In the genomic region with DNA sequence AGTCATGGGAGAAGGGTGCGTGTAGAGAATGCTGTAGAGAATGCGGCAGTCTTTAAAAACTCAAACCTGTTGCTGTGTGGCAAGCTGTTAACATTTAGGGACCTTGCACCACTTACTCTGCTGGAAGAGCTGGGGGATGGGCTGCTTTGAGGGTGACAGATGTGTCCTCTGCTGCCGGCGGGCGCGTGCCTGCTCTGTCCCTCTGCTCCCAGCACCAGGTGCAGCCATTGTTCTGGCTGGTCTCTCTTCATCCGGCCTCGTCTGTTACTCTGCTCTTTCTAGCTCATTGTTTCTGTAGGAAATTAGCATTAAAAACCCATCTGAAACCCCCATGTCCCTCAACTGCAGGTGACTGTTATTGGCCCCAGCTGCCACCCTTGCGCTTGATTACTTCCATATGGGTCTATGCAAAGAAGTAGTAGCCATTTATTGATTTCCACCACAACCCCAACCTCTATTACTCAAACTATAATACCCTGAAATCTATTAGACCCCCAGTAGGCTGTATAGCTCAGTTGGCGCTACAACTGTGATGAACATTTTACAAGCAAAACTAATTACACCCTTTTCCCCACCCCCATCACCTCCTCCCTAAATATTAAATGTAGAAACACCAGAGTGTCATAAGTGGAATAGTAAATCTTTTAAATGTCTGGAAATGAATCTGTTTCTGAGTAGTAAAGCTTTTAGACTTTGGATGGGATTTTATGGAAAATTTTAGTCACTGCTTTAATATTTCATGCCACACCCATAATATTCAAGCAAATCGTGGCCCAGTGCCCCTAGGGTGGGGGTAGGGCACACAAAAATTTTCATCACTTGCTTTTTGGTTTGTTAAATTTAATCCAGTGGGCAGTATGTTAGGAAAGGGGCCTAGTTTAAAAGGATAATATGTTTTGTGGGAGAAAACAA, we compare ENCODE assay signal across 9 cellular contexts.
DNase-seq lines count a peak whose midpoint lies in the region; ATAC-seq and TF ChIP-seq lines count a peak whose summit lies in the region.
"Had no signal": no experiment of that assay in that cellular context is flagged by ENCODE, and none has a peak within 500 bp of the region (broad histone marks: within the 10 kb centered on the region; RNA-seq: fewer than 3 reads in every experiment).

No MANE protein-coding gene starts in this region.

- H3K27ac ChIP-seq in VCaP = 0 out of 2 replicates have a peak overlapping the region, but pooled peaks have one; percentile 38

- DNase-seq in Ammon's horn (ENCODE audit: low spot score) = peak; percentile 86
- peak; percentile 96 for DNase-seq in NCI-H1105 (lab: John Stamatoyannopoulos, UW)
- DNase-seq in left kidney (ENCODE audit: low read depth, low spot score) = peak; percentile 72
- DNase-seq in activated gamma-delta T cell (lab: John Stamatoyannopoulos, UW) = no peak

- no peak for TF ChIP-seq CTCF in VCaP (conservative IDR thresholded peaks at IDR 0.05)

- ATAC-seq in GM19467 (IDR thresholded peaks at IDR 0.05; ENCODE audit: unreplicated experiment) (no peak), GM19395 (IDR thresholded peaks at IDR 0.05; ENCODE audit: unreplicated experiment) (no peak), HG03280 (IDR thresholded peaks at IDR 0.05; ENCODE audit: unreplicated experiment) (no peak)
- ATAC-seq: Panc1 had no signal
